ENCODE assay signal across 19 cellular contexts in genomic region chr6:71476872-71477271, GRCh38.
DNase-seq lines count a peak whose midpoint lies in the region; ATAC-seq, FAIRE-seq and TF ChIP-seq lines count a peak whose summit lies in the region.
"Had no signal": no experiment of that assay in that cellular context is flagged by ENCODE, and none has a peak within 500 bp of the region (broad histone marks: within the 10 kb centered on the region; RNA-seq: fewer than 3 reads in every experiment).

No MANE protein-coding gene starts in this region.

- H3K27me3 ChIP-seq in astrocyte (ENCODE audit: insufficient read depth, low read length) (no peaks in the 10 kb centered on the region), left lung (no peaks in the 10 kb centered on the region), trophoblast cell (ENCODE audit: insufficient read depth, low read length) (no peaks in the 10 kb centered on the region)
- H3K27me3 ChIP-seq: MG63 had no signal

- H3K14ac ChIP-seq in trophoblast cell (ENCODE audit: low read length), result peak overlapping the region; percentile 69

- TF ChIP-seq POLR2A in H54 (IDR thresholded peaks at IDR 0.05; ENCODE audit: low read depth, low read length), result no peak

- H4K8ac ChIP-seq in trophoblast cell (ENCODE audit: low read depth, low read length), result no peak overlapping the region

- DNase-seq in H54 (ENCODE audit: insufficient read length, low spot score) (no peak), astrocyte (ENCODE audit: low read depth) (no peak), left lung (no peak), trophoblast cell (no peak), amniotic stem cell (lab: John Stamatoyannopoulos, UW) (no peak), NCI-H748 treated with DMSO at 0.1 percent for 48 hours (lab: John Stamatoyannopoulos, UW) (no peak), D721Med (ENCODE audit: insufficient read length, low spot score) (no peak)
- DNase-seq in NK-92 treated with Interleukin-12 subunit alpha and Interleukin-12 subunit beta, amount 100 ng/mL, for 24 hours (lab: John Stamatoyannopoulos, UW), result no peak
- DNase-seq: Caco-2, KBM-7, MG63, NCI-H1092 treated with DMSO at 0.1 percent for 48 hours, NCI-H187 treated with DMSO at 0.1 percent for 48 hours, NCI-H2171, SIG-M5 had no signal

- no peak overlapping the region for H3K23ac ChIP-seq in trophoblast cell (ENCODE audit: low read length)

- H3K27ac ChIP-seq in astrocyte (ENCODE audit: low read depth, low read length), result no peak overlapping the region
- H3K27ac ChIP-seq in left lung, result peak overlapping the region; percentile 23 to 81
- no peak overlapping the region for H3K27ac ChIP-seq in trophoblast cell (ENCODE audit: low read depth, low read length)

- H3K9me3 Mint-ChIP-seq in astrocyte (ENCODE audit: unreplicated experiment), result peaks cover 5% of the 10 kb centered on the region

- H4K91ac ChIP-seq in trophoblast cell (ENCODE audit: low read depth, low read length), result no peak overlapping the region

- H3K79me2 ChIP-seq in astrocyte (ENCODE audit: insufficient read depth, low read length), result no peaks in the 10 kb centered on the region
- no peaks in the 10 kb centered on the region for H3K79me2 ChIP-seq in trophoblast cell (ENCODE audit: control insufficient read depth, insufficient read depth, low read length, poor library complexity)

- H3K18ac ChIP-seq in trophoblast cell (ENCODE audit: low read length), result no peak overlapping the region

- peak overlapping the region; percentile 19 for H2BK120ac ChIP-seq in trophoblast cell (ENCODE audit: insufficient read depth, low read length, poor library complexity)

- FAIRE-seq in H54 (lab: Jason Lieb, UNC), result peak; percentile 84
- no peak for FAIRE-seq in astrocyte (lab: Jason Lieb, UNC)
- no peak for FAIRE-seq in D721Med (lab: Jason Lieb, UNC)
- FAIRE-seq: A549, GM12891, RCC 7860 had no signal

- H3K27ac Mint-ChIP-seq in astrocyte (ENCODE audit: unreplicated experiment), result peak overlapping the region; percentile 91
- H3K27ac Mint-ChIP-seq: CD14-positive monocyte had no signal

- H3K36me3 Mint-ChIP-seq in astrocyte (ENCODE audit: low read depth, unreplicated experiment), result no peaks in the 10 kb centered on the region
- H3K36me3 Mint-ChIP-seq: CD14-positive monocyte had no signal

- ATAC-seq in left lung, result no peak
- ATAC-seq: A549 had no signal

- no peak overlapping the region for H3K4me3 ChIP-seq in astrocyte (ENCODE audit: insufficient read depth, low read depth, low read length)
- H3K4me3 ChIP-seq in left lung, result no peak overlapping the region
- H3K4me3 ChIP-seq in trophoblast cell (ENCODE audit: low read depth, low read length), result no peak overlapping the region
- H3K4me3 ChIP-seq: A549, MG63 had no signal

- no peak overlapping the region for H2BK5ac ChIP-seq in trophoblast cell (ENCODE audit: low read depth, low read length, poor library complexity)

- no peak overlapping the region for H3K4me2 ChIP-seq in astrocyte (ENCODE audit: low read length)
- H3K4me2 ChIP-seq in trophoblast cell (ENCODE audit: low read length), result no peak overlapping the region
- H3K4me2 ChIP-seq: A549 had no signal

- H3K9ac ChIP-seq in astrocyte (ENCODE audit: low read length) (no peak overlapping the region), trophoblast cell (ENCODE audit: low read length) (no peak overlapping the region)

- peaks cover 32% of the 10 kb centered on the region for H3K4me1 ChIP-seq in astrocyte (ENCODE audit: insufficient read depth, low read length)
- H3K4me1 ChIP-seq in left lung, result peaks cover 21 to 34% of the 10 kb centered on the region in 2 donors
- H3K4me1 ChIP-seq in trophoblast cell (ENCODE audit: control insufficient read depth in 1 of 2, insufficient read depth in 2 of 2, low read length in 2 of 2), result peaks cover 0 to 4% of the 10 kb centered on the region in 2 experiments

- TF ChIP-seq CTCF in astrocyte (IDR thresholded peaks at IDR 0.05; ENCODE audit: insufficient read depth, low read depth, low read length) (no peak), left lung (IDR thresholded peaks at IDR 0.05) (no peak), D721Med (IDR thresholded peaks at IDR 0.05; ENCODE audit: insufficient read depth, missing control alignments) (no peak)

- H3K4me1 Mint-ChIP-seq in astrocyte (ENCODE audit: low read depth, unreplicated experiment), result peaks cover 53% of the 10 kb centered on the region

- H3K4ac ChIP-seq in trophoblast cell (ENCODE audit: low read depth, low read length), result no peak overlapping the region

- WGBS in trophoblast cell (ENCODE audit: extremely low coverage, insufficient coverage, insufficient read length), result no CpG with 5 or more reads among the region's 2 CpGs

- H3K4me3 Mint-ChIP-seq in astrocyte (ENCODE audit: unreplicated experiment), result no peak overlapping the region
- H3K4me3 Mint-ChIP-seq: CD14-positive monocyte had no signal

- peak overlapping the region; percentile 16 for H2BK12ac ChIP-seq in trophoblast cell (ENCODE audit: low read length)

- no peak overlapping the region for H2AK5ac ChIP-seq in trophoblast cell (ENCODE audit: low read length)

- H4K12ac ChIP-seq in trophoblast cell (ENCODE audit: low read depth, low read length), result no peak overlapping the region

- H3K27me3 Mint-ChIP-seq in astrocyte (ENCODE audit: low read depth, unreplicated experiment), result no peaks in the 10 kb centered on the region

- peaks cover 5% of the 10 kb centered on the region for H3K79me1 ChIP-seq in trophoblast cell (ENCODE audit: low read length)

- H4K20me1 ChIP-seq in astrocyte (ENCODE audit: insufficient read depth, low read length), result no peaks in the 10 kb centered on the region

- no peaks in the 10 kb centered on the region for H3K9me3 ChIP-seq in astrocyte (ENCODE audit: insufficient read depth, low read depth, low read length)
- H3K9me3 ChIP-seq in left lung, result no peaks in the 10 kb centered on the region
- no peaks in the 10 kb centered on the region for H3K9me3 ChIP-seq in trophoblast cell (ENCODE audit: insufficient read depth, low read depth, low read length)
- H3K9me3 ChIP-seq: A549, Caco-2, MG63 had no signal

- H2AFZ ChIP-seq in astrocyte (ENCODE audit: low read depth, low read length) (no peak overlapping the region), trophoblast cell (ENCODE audit: insufficient read depth, low read length, poor library complexity) (no peak overlapping the region)

- H3K36me3 ChIP-seq in astrocyte (ENCODE audit: insufficient read depth, low read length) (no peaks in the 10 kb centered on the region), left lung (no peaks in the 10 kb centered on the region), trophoblast cell (ENCODE audit: control insufficient read depth in 1 of 2, insufficient read depth in 2 of 2, low read length in 2 of 2) (no peaks in the 10 kb centered on the region)
- H3K36me3 ChIP-seq: MG63 had no signal

- intact Hi-C loops in left lung (cut with DNase I), result no loop called here

Comparison
In these comparisons a context has a peak if more than half of its experiments do, and no peak if none do; other contexts are left out.
1. H3K27ac ChIP-seq: peak in left lung (2 of 2); none in astrocyte (single experiment) and trophoblast cell (single experiment).